Comparison of ENCODE assay signal across 15 cellular contexts in genomic region chr12:45189766-45190403, GRCh38. TPM values are rescaled to one million over a fixed set of nuclear protein-coding genes. Genes with fewer than 3 reads are reported as not detected.
A peak's percentile ranks its signal among the peaks of the same experiment; 100 is the strongest.
DNase-seq lines count a peak whose midpoint lies in the region; ATAC-seq, FAIRE-seq and TF ChIP-seq lines count a peak whose summit lies in the region.
"Had no signal": no experiment of that assay in that cellular context is flagged by ENCODE, and none has a peak within 500 bp of the region (broad histone marks: within the 10 kb centered on the region; RNA-seq: fewer than 3 reads in every experiment).

No MANE protein-coding gene starts in this region.

- H3K4me3 ChIP-seq in Caco-2 (ENCODE audit: low read depth, low read length) (no peak overlapping the region), K562 (no peak overlapping the region), breast epithelium (no peak overlapping the region)
- H3K4me3 ChIP-seq: BLaER1 treated with 17β-estradiol and CSF1 and Interleukin-3, amounts not matched to agents 10 nM and 100 nM had no signal

- no peaks in the 10 kb centered on the region for H3K79me2 ChIP-seq in K562 (ENCODE audit: control insufficient read depth, insufficient read depth, low read length)

- ATAC-seq in K562 = no peak

- H3K4me3 Mint-ChIP-seq in Caco-2 (ENCODE audit: unreplicated experiment) (no peak overlapping the region), HFFc6 (no peak overlapping the region)
- H3K4me3 Mint-ChIP-seq: B cell; CD4-positive, alpha-beta T cell; H9 had no signal

- H3K4me1 ChIP-seq in Caco-2 = peaks cover 57% of the 10 kb centered on the region
- peaks cover 0 to 8% of the 10 kb centered on the region in 2 experiments; a peak in 3 of 5 replicates for H3K4me1 ChIP-seq in K562 (replicated peaks in 1 of 2; ENCODE audit: control insufficient read depth in 2 of 2, insufficient read depth in 2 of 2, low read length in 2 of 2)
- no peaks in the 10 kb centered on the region for H3K4me1 ChIP-seq in breast epithelium

- no peak for TF ChIP-seq CTCF in Caco-2 (IDR thresholded peaks at IDR 0.05; ENCODE audit: insufficient read depth in 1 of 2, low read depth in 1 of 2, low read length in 1 of 2, severe bottlenecking in 1 of 2, unreplicated experiment in 1 of 2)
- no peak for TF ChIP-seq CTCF in K562 (IDR thresholded peaks at IDR 0.05 in 2 of 3, conservative IDR thresholded peaks at IDR 0.05 in 1 of 3; ENCODE audit: insufficient read depth in 2 of 3, low read depth in 1 of 3, low read length in 3 of 3)
- no peak for TF ChIP-seq CTCF in breast epithelium (IDR thresholded peaks at IDR 0.05)
- no peak for TF ChIP-seq CTCF in HFFc6 (IDR thresholded peaks at IDR 0.05)

- H3K9me3 ChIP-seq in Caco-2 (no peaks in the 10 kb centered on the region), K562 (replicated peaks; ENCODE audit: control insufficient read depth, insufficient read depth, low read depth, low read length) (no peaks in the 10 kb centered on the region), breast epithelium (no peaks in the 10 kb centered on the region)
- H3K9me3 ChIP-seq: BLaER1 treated with 17β-estradiol and CSF1 and Interleukin-3, amounts not matched to agents 10 nM and 100 nM had no signal

- no peak for TF ChIP-seq RAD21 in K562 (CRISPR knock-in tag; conservative IDR thresholded peaks at IDR 0.05 in 1 of 2, IDR thresholded peaks at IDR 0.05 in 1 of 2)

- TF ChIP-seq EP300 in K562 (IDR thresholded peaks at IDR 0.05; ENCODE audit: low read length) = no peak

- H3K27ac ChIP-seq in K562 (ENCODE audit: extremely low read depth, low read depth, low read length) = no peak overlapping the region
- H3K27ac ChIP-seq in breast epithelium = no peak overlapping the region
- H3K27ac ChIP-seq: BLaER1 treated with 17β-estradiol and CSF1 and Interleukin-3, amounts not matched to agents 10 nM and 100 nM had no signal

- in situ Hi-C loops in K562 (cut with MboI) = no loop called here

- H3K36me3 ChIP-seq in Caco-2 (ENCODE audit: control insufficient read depth, insufficient read depth, low read length) (0 out of 2 replicates have a peak, but pooled peaks cover 2% of the 10 kb centered on the region), K562 (ENCODE audit: control insufficient read depth, insufficient read depth, low read length) (no peaks in the 10 kb centered on the region), breast epithelium (no peaks in the 10 kb centered on the region)

- DNase-seq in SIG-M5 treated with dmso at 0.1 percent for 504 hours (lab: John Stamatoyannopoulos, UW; ENCODE audit: unreplicated experiment) = peak; percentile 24
- no peak for DNase-seq in SIG-M5 (lab: John Stamatoyannopoulos, UW)
- DNase-seq in Caco-2 = no peak
- DNase-seq in K562 (ENCODE audit: extremely low read depth in 1 of 4, low spot score in 3 of 4) = no peak
- DNase-seq in breast epithelium (ENCODE audit: low spot score in 2 of 2) = no peak
- no peak for DNase-seq in HFFc6
- DNase-seq in GM12892 (ENCODE audit: insufficient read length) = no peak
- DNase-seq: CD4-positive, alpha-beta T cell; DMS153; DMS79; GDM1; H9 had no signal

- H2AFZ ChIP-seq in K562 (ENCODE audit: low read depth, low read length) = no peak overlapping the region

- H3K27ac Mint-ChIP-seq in Caco-2 (ENCODE audit: unreplicated experiment) (peak overlapping the region; percentile 93), HFFc6 (no peak overlapping the region)
- H3K27ac Mint-ChIP-seq: B cell; CD4-positive, alpha-beta T cell; H9 had no signal

- no peaks in the 10 kb centered on the region for H3K9me3 Mint-ChIP-seq in Caco-2 (ENCODE audit: unreplicated experiment)
- no peaks in the 10 kb centered on the region for H3K9me3 Mint-ChIP-seq in HFFc6
- H3K9me3 Mint-ChIP-seq: CD4-positive, alpha-beta T cell; H9 had no signal

- POLR2A ChIA-PET in Caco-2 (lab: Charles Lee) (interaction anchor here (1.3 kb wide), 1 partner anchor 26 kb away, joined by 6 read pairs; the partner anchor contains the start of gene ANO6), K562 (lab: Yijun Ruan, JAX) (interaction anchor here (0.9 to 1.4 kb wide), 2 partner anchors 9 to 26 kb away, joined by 3 to 5 read pairs; partner anchors contain the start of gene ANO6)

- BruUV-seq in Caco-2 (replicated peaks; lab: Mats Ljungman, UMichigan) (no TSS peak), K562 (replicated peaks; lab: Mats Ljungman, UMichigan) (no TSS peak)

- H3K27me3 ChIP-seq in Caco-2 (replicated peaks; ENCODE audit: control insufficient read depth, insufficient read depth, low read length) (no peaks in the 10 kb centered on the region), K562 (ENCODE audit: control insufficient read depth in 2 of 2, insufficient read depth in 2 of 2, low read length in 2 of 2) (no peaks in the 10 kb centered on the region), breast epithelium (no peaks in the 10 kb centered on the region)
- H3K27me3 ChIP-seq: BLaER1 treated with 17β-estradiol and CSF1 and Interleukin-3, amounts not matched to agents 10 nM and 100 nM had no signal

- peaks cover 12% of the 10 kb centered on the region for H3K36me3 Mint-ChIP-seq in Caco-2 (ENCODE audit: insufficient read depth, unreplicated experiment)
- H3K36me3 Mint-ChIP-seq in HFFc6 (ENCODE audit: low read depth) = peaks cover 5% of the 10 kb centered on the region; the same call in 1 of the 2 replicates

- H3K9ac ChIP-seq in K562 (ENCODE audit: insufficient read depth in 1 of 2, low read depth in 2 of 2, low read length in 2 of 2) = no peak overlapping the region
- H3K9ac ChIP-seq: BLaER1 treated with 17β-estradiol and CSF1 and Interleukin-3, amounts not matched to agents 10 nM and 100 nM had no signal

- intact Hi-C loops in Caco-2 (cut with micrococcal nuclease; ENCODE audit: unreplicated experiment) = loop anchor here (5.0 kb wide), 1 partner anchor 537 kb away; the partner anchor contains the start of gene ARID2
- intact Hi-C loops in K562 (cut with micrococcal nuclease) = no loop called here
- intact Hi-C loops in breast epithelium (cut with DNase I; ENCODE audit: low total_unique reads) = loop anchor here (10.0 kb wide), 1 partner anchor 195 kb away; no protein-coding TSS in a partner anchor

- no peaks in the 10 kb centered on the region for H3K9me1 ChIP-seq in K562 (ENCODE audit: control insufficient read depth, insufficient read depth, low read length)

- 100% methylated on average over 1 of the region's 1 CpG for WGBS in K562 (ENCODE audit: insufficient coverage, low coverage, missing lambda C conversion rate)

- no peak for FAIRE-seq in K562 (lab: Jason Lieb, UNC)
- no peak for FAIRE-seq in GM12892 (lab: Jason Lieb, UNC)
- FAIRE-seq: H1 had no signal

- CTCF ChIA-PET in Caco-2 (lab: Charles Lee) = interaction anchor here (1.4 kb wide), 1 partner anchor 26 kb away, joined by 3 read pairs; the partner anchor contains the start of gene ANO6
- CTCF ChIA-PET in K562 (lab: Yijun Ruan, JAX; ENCODE audit: low intra/inter-chr PET ratio) = interaction anchor here (0.6 kb wide), 1 partner anchor 89 kb away, joined by 3 read pairs; no protein-coding TSS in a partner anchor

- H3K27me3 Mint-ChIP-seq in Caco-2 (ENCODE audit: insufficient read depth, unreplicated experiment) = no peaks in the 10 kb centered on the region
- H3K27me3 Mint-ChIP-seq in HFFc6 (ENCODE audit: insufficient read depth) = no peaks in the 10 kb centered on the region
- H3K27me3 Mint-ChIP-seq: B cell; CD4-positive, alpha-beta T cell had no signal

- no peaks in the 10 kb centered on the region for H4K20me1 ChIP-seq in K562 (replicated peaks; ENCODE audit: control insufficient read depth, insufficient read depth, low read length)
- H4K20me1 ChIP-seq: BLaER1 treated with 17β-estradiol and CSF1 and Interleukin-3, amounts not matched to agents 10 nM and 100 nM had no signal

- H3K4me2 ChIP-seq in K562 (ENCODE audit: insufficient read depth, low read length) = no peak overlapping the region
- H3K4me2 ChIP-seq: BLaER1 treated with 17β-estradiol and CSF1 and Interleukin-3, amounts not matched to agents 10 nM and 100 nM had no signal

- peaks cover 49% of the 10 kb centered on the region for H3K4me1 Mint-ChIP-seq in Caco-2 (ENCODE audit: low read depth, unreplicated experiment)
- peaks cover 26% of the 10 kb centered on the region for H3K4me1 Mint-ChIP-seq in HFFc6 (ENCODE audit: low read depth)

- TF ChIP-seq POLR2A in K562 (conservative IDR thresholded peaks at IDR 0.05) (no peak), breast epithelium (IDR thresholded peaks at IDR 0.05) (no peak), GM12892 (IDR thresholded peaks at IDR 0.05; ENCODE audit: low read depth, low read length) (no peak)

RNA-seq across cellular contexts. Expression of gene ANO6, which starts 26.0 kb away (rescaled TPM):
- total RNA-seq in Caco-2 (2022) (116 and 126 TPM in 2 replicates), K562 (2014; rRNA removed) (13.1 and 17.0 TPM in 2 replicates), K562 (2014; rRNA removed; fragmentation: Illumina TruSeq; extraction: Trizol) (23.8 and 25.6 TPM in 2 replicates), K562 (2015; rRNA removed; fragmentation: Illumina TruSeq; extraction: Trizol) (23.1 and 24.7 TPM in 2 replicates), K562 (2021) (19.0 and 20.3 TPM in 2 replicates), breast epithelium (100 to 1,000 TPM in 1 of 3 donors, 10 to 100 TPM in 2; 71.8 to 141 (median 76.5) TPM)
- total RNA-seq in K562 (2011; cell fraction: chromatin; rRNA removed; ENCODE audit: low replicate concordance) = 21.5 and 44.0 TPM in 2 replicates
- 16.0 and 17.0 TPM in 2 replicates for total RNA-seq in K562 (2011; cell fraction: nucleolus; rRNA removed)
- 30.9 and 54.3 TPM in 2 replicates for total RNA-seq in K562 (2011; cell fraction: nucleoplasm; rRNA removed)
- polyA plus RNA-seq in K562 (2011; rRNA removed) (19.3 and 23.4 TPM in 2 replicates), K562 (2014; fragmentation: Illumina TruSeq; extraction: Trizol) (17.2 and 21.1 TPM in 2 replicates), K562 (2014; fragmentation: Nextera tagmentation; extraction: Ambion mirVana) (1 to 10 TPM; 3.5 to 5.6 TPM), K562 (2014; rRNA removed) (10.4 and 14.0 TPM in 2 replicates)
- polyA plus RNA-seq in K562 (2011; cell fraction: cytosol; rRNA removed) = 8.7 and 16.6 TPM in 2 replicates
- polyA plus RNA-seq in K562 (2011; cell fraction: nucleus; rRNA removed) = 13.9 and 18.2 TPM in 2 replicates
- 14.9 and 22.1 TPM in 2 replicates for polyA plus RNA-seq in K562 (2012)
- polyA minus RNA-seq in K562 (2011; rRNA and poly(A)+ RNA removed) = 43.1 and 45.6 TPM in 2 replicates
- 13.6 and 18.3 TPM in 2 replicates for polyA minus RNA-seq in K562 (2011; cell fraction: cytosol; rRNA and poly(A)+ RNA removed)
- 19.4 and 34.4 TPM in 2 replicates for polyA minus RNA-seq in K562 (2011; cell fraction: nucleus; rRNA and poly(A)+ RNA removed)
- 10 to 100 TPM; 44.4 to 58.6 (median 53.3) TPM for total RNA-seq in HFFc6 (2021; fragmentation: NEBNext Ultra II Directional; extraction: Animal tissue kit (Norgen Biotek cat#: 25700))
- polyA plus RNA-seq in GM12892 (2012; ENCODE audit: missing spikeins) = 23.9 TPM
